19 cellular contexts compared by ENCODE assay signal in the genomic region with DNA sequence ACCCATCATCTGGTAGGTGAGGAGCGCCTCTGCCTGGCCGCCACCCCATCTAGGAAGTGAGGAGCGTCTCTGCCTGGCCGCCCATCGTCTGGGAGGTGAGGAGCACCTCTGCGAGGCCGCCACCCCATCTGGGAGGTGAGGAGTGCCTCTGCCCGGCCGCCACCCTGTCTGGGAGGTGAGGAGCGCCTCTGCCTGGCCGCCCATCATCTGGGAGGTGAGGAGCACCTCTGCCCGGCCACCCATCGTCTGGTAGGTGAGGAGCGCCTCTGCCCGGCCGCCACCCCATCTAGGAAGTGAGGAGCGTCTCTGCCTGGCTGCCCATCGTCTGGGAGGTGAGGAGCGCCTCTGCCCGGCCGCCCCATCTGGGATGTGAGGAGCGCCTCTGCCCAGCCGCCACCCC. TPM values are rescaled to one million over a fixed set of nuclear protein-coding genes. Genes with fewer than 3 reads are reported as not detected.
"Had no signal": no experiment of that assay in that cellular context is flagged by ENCODE, and none has a peak within 500 bp of the region (broad histone marks: within the 10 kb centered on the region; RNA-seq: fewer than 3 reads in every experiment).

No MANE protein-coding gene starts in this region.

RNA-seq across cellular contexts. Expression of a gene that starts 4.2 kb away (rescaled TPM):
- total RNA-seq: activated naive CD4-positive, alpha-beta T cell treated with anti-CD3 and anti-CD28 coated beads for 36 hours; activated naive CD4-positive, alpha-beta T cell treated with anti-CD3 and anti-CD28 coated beads, Interleukin-2, amount 50 U/mL, for 72 hours; activated naive CD8-positive, alpha-beta T cell treated with anti-CD3 and anti-CD28 coated beads for 36 hours; activated naive CD8-positive, alpha-beta T cell treated with anti-CD3 and anti-CD28 coated beads, Interleukin-2, amount 10 ng/mL, durations not matched to agents 7 days and 5 days; activated T-cell treated with anti-CD3 and anti-CD28 coated beads, Interleukin-2, amount 50 U/mL, for 4 hours; activated T-cell treated with anti-CD3 and anti-CD28 coated beads, Interleukin-2, amount 50 U/mL, for 72 hours; activated T-helper 1 cell treated with anti-CD3 and anti-CD28 coated beads, Interleukin-12 subunit alpha, Interleukin-12 subunit beta, Interleukin-2, Interleukin-4 antibody, amounts not matched to agents 30 ng/mL and 10 ng/mL and 1 ng/mL, durations not matched to agents 14 hours and 24 hours and 36 hours; activated T-helper 17 cell treated with anti-CD3 and anti-CD28 coated beads, Interleukin-2, amount 50 U/mL, for 72 hours; activated T-helper 2 cell treated with anti-CD3 and anti-CD28 coated beads, Interferon-gamma antibody, Interleukin-2, Interleukin-4, amounts not matched to agents 10 μg/mL and 5 μg/mL and 100 μg/mL, durations not matched to agents 14 hours and 24 hours and 36 hours; adrenal gland; aorta; ascending aorta; astrocyte; body of pancreas; breast epithelium; bronchial epithelial cell; cardiac muscle cell; cardiac septum; cerebellum had no signal
